ENCODE assay signal across 6 cellular contexts in the genomic region with DNA sequence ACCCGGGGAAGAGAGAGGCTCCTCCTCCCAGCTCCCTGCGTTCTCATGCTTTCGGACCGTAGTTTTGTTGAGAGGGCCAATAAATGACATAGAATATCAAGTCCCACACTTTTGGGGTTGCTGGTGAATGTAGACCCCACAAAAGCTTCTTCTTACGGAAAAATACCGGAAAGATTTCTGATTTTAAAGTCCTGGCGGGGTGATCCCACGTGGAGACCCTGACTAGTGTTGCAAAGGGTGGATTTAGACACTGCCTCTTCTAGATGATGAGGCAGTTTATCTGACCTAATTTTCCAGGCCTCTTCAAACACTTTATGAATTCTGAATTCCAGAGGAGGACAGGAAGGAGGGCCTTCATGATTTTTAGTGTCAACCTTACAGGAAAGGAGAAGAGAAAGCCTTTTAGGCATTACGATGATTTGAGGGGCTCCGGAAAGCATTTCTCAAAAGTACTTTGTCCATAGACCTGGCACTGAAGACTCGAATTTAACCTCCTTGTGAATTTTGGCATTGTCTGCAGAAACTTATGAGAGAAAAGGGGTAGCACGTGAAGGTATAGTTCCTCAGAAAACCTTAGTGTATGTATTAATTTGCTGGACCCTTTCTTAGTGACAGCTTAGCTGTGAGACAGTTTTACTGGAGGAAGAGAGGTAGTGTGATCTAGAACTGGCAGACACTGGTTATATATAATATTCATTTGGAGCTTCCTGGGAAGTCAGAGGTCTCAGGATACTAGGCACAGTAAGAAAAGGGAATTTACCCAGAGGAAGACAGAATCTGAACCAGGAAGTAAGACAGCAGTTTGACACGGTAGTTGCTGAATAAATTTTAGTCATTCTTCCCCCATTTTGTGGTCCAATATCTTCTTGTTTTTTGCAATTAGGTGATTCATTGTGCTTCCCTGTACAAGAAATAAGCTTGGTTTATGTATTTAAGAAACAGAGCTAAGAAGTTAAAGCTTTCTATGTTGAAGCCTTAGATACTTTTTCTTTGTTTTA. TPM values are rescaled to one million over a fixed set of nuclear protein-coding genes. Genes with fewer than 3 reads are reported as not detected.
DNase-seq lines count a peak whose midpoint lies in the region; FAIRE-seq and TF ChIP-seq lines count a peak whose summit lies in the region.

No MANE protein-coding gene starts in this region.

- no peak for TF ChIP-seq POLR2A in endothelial cell of umbilical vein (IDR thresholded peaks at IDR 0.05; ENCODE audit: low read depth, low read length)

- DNase-seq in SIG-M5 treated with dmso at 0.1 percent for 504 hours (lab: John Stamatoyannopoulos, UW; ENCODE audit: unreplicated experiment), result peak; percentile 56
- no peak for DNase-seq in SIG-M5 (lab: John Stamatoyannopoulos, UW)
- peak; percentile 37 for DNase-seq in NCI-H226
- DNase-seq in endothelial cell of umbilical vein (ENCODE audit: low read depth, low spot score), result peak; percentile 44
- DNase-seq in small intestine, result peak; percentile 40
- no peak for DNase-seq in activated CD8-positive, alpha-beta memory T cell treated with anti-CD3 and anti-CD28 coated beads, Interleukin-2, amount 50 U/mL, for 48 hours

- H3K79me2 ChIP-seq in endothelial cell of umbilical vein (ENCODE audit: control insufficient read depth, insufficient read depth, low read length), result peaks cover 22% of the 10 kb centered on the region

- H3K9me3 ChIP-seq in endothelial cell of umbilical vein (replicated peaks; ENCODE audit: control insufficient read depth, insufficient read depth, low read length), result no peaks in the 10 kb centered on the region
- no peaks in the 10 kb centered on the region for H3K9me3 ChIP-seq in small intestine (ENCODE audit: control insufficient read depth, low read depth)

- FAIRE-seq in endothelial cell of umbilical vein (lab: Jason Lieb, UNC), result peak; percentile 70
- no peak for FAIRE-seq in small intestine (lab: Jason Lieb, UNC)

- H3K4me1 ChIP-seq in endothelial cell of umbilical vein (ENCODE audit: control insufficient read depth, extremely low read depth, insufficient read depth, low read length) (peaks cover 13% of the 10 kb centered on the region), small intestine (ENCODE audit: control insufficient read depth in 2 of 2, insufficient read depth in 1 of 2, low read depth in 1 of 2, low read length in 1 of 2) (no peaks in the 10 kb centered on the region)

- POLR2A ChIA-PET in endothelial cell of umbilical vein (lab: Charles Lee), result interaction anchor here (0.6 to 2.6 kb wide), 4 partner anchors 8 to 106 kb away, joined by 3 to 8 read pairs (median 4); partner anchors contain the start of gene TAF13

- H3K27ac ChIP-seq in endothelial cell of umbilical vein (ENCODE audit: insufficient read depth, low read depth, low read length) (peak overlapping the region; percentile 63), small intestine (ENCODE audit: low read depth in 1 of 2, low read length in 1 of 2) (peak overlapping the region; percentile 89 to 98)

- dilution Hi-C loops in endothelial cell of umbilical vein (cut with MboI; ENCODE audit: extremely low pct_ligation_motif_present, low sequenced_read_pairs), result no loop called here

- TF ChIP-seq CTCF in endothelial cell of umbilical vein (IDR thresholded peaks at IDR 0.05; ENCODE audit: extremely low read depth in 1 of 2, insufficient read depth in 1 of 2, low read depth in 1 of 2, low read length in 2 of 2), result no peak

- WGBS in small intestine, 3 donors, result 1 to 2% (median 1%) methylated on average over 13 of the region's 13 CpGs

- BruUV-seq in endothelial cell of umbilical vein (replicated peaks; lab: Mats Ljungman, UMichigan), result TSS peak; percentile 60

- no peaks in the 10 kb centered on the region for H4K20me1 ChIP-seq in endothelial cell of umbilical vein (replicated peaks; ENCODE audit: control insufficient read depth, extremely low read depth, insufficient read depth, low read length)

- peak overlapping the region; percentile 91 for H3K9ac ChIP-seq in endothelial cell of umbilical vein (replicated peaks; ENCODE audit: extremely low read depth, insufficient read depth, low read length)

- H3K36me3 ChIP-seq in endothelial cell of umbilical vein (ENCODE audit: control insufficient read depth in 2 of 2, extremely low read depth in 1 of 2, insufficient read depth in 2 of 2, low read length in 2 of 2) (peaks cover 2 to 6% of the 10 kb centered on the region in 2 experiments), small intestine (ENCODE audit: control insufficient read depth in 2 of 2, insufficient read depth in 2 of 2, low read length in 2 of 2) (peaks cover 0 to 2% of the 10 kb centered on the region in 2 donors)

- H3K27me3 ChIP-seq in endothelial cell of umbilical vein (ENCODE audit: control insufficient read depth in 2 of 2, insufficient read depth in 2 of 2, low read length in 2 of 2) (no peaks in the 10 kb centered on the region), small intestine (ENCODE audit: control insufficient read depth in 2 of 2, insufficient read depth in 2 of 2, low read length in 2 of 2) (no peaks in the 10 kb centered on the region)

- CTCF ChIA-PET in endothelial cell of umbilical vein (lab: Charles Lee), result interaction anchor here (1.0 to 3.0 kb wide), 5 partner anchors 8 to 123 kb away, joined by 3 to 35 read pairs (median 3); partner anchors contain the start of genes ELAPOR1 and SARS1

- H2AFZ ChIP-seq in endothelial cell of umbilical vein (ENCODE audit: low read depth, low read length), result peak overlapping the region; percentile 83

- H3K4me2 ChIP-seq in endothelial cell of umbilical vein (ENCODE audit: insufficient read depth, low read length), result peak overlapping the region; percentile 81

- no peaks in the 10 kb centered on the region for H3K9me1 ChIP-seq in endothelial cell of umbilical vein (replicated peaks; ENCODE audit: control insufficient read depth, extremely low read depth, insufficient read depth, low read length)

- intact Hi-C loops in endothelial cell of umbilical vein (cut with micrococcal nuclease), result loop anchor here (10.0 kb wide), 1 partner anchor 943 kb away; the partner anchor contains the start of gene STRIP1

- H3K4me3 ChIP-seq in endothelial cell of umbilical vein (replicated peaks in 1 of 3; ENCODE audit: insufficient read depth in 1 of 3, low read depth in 1 of 3, low read length in 3 of 3), result peak overlapping the region; percentile 97 to 99 (median 97)
- peak overlapping the region; percentile 63 to 87 for H3K4me3 ChIP-seq in small intestine (ENCODE audit: low read depth in 1 of 2, low read length in 2 of 2)

TF ChIP-seq in endothelial cell of umbilical vein, 7 proteins besides CTCF, POLR2A, EP300 and RAD21 (continues in another document):
- TF ChIP-seq MAX (IDR thresholded peaks at IDR 0.05; ENCODE audit: insufficient read depth, insufficient read length), result no peak
- no peak for TF ChIP-seq MYC (IDR thresholded peaks at IDR 0.05; ENCODE audit: low read depth, low read length)
- no peak for TF ChIP-seq EZH2 (IDR thresholded peaks at IDR 0.05; ENCODE audit: borderline replicate concordance, low read depth, low read length, severe bottlenecking)
- TF ChIP-seq GATA2 (IDR thresholded peaks at IDR 0.05; ENCODE audit: insufficient read depth, insufficient read length, low read depth, low read length), result no peak

RNA-seq across cellular contexts. Expression of gene TMEM167B, which starts 0.9 kb away (rescaled TPM):
- 19.9 and 21.1 TPM in 2 replicates for total RNA-seq in endothelial cell of umbilical vein
- polyA plus RNA-seq in endothelial cell of umbilical vein (6.2 and 6.7 TPM in 2 replicates), small intestine (10 to 100 TPM; 11.4 to 18.1 (median 16.2) TPM)
- polyA plus RNA-seq in endothelial cell of umbilical vein (2011; cell fraction: cytosol; rRNA removed), result 12.4 and 12.6 TPM in 2 replicates
- polyA plus RNA-seq in endothelial cell of umbilical vein (2011; cell fraction: nucleus; rRNA removed), result 7.4 TPM in 2 replicates
- polyA plus RNA-seq in endothelial cell of umbilical vein (2012), result 24.1 and 25.6 TPM in 2 replicates
- polyA minus RNA-seq in endothelial cell of umbilical vein, result 9.5 and 11.3 TPM in 2 replicates
- polyA minus RNA-seq in endothelial cell of umbilical vein (2011; cell fraction: cytosol; rRNA and poly(A)+ RNA removed), result 6.6 TPM
- 6.6 and 7.4 TPM in 2 replicates for polyA minus RNA-seq in endothelial cell of umbilical vein (2011; cell fraction: nucleus; rRNA and poly(A)+ RNA removed)

RNA-seq across cellular contexts. Expression of gene TAF13, which starts 15.7 kb away (rescaled TPM):
- 42.3 and 54.9 TPM in 2 replicates for total RNA-seq in endothelial cell of umbilical vein
- polyA plus RNA-seq in endothelial cell of umbilical vein (9.6 and 14.8 TPM in 2 replicates), small intestine (10 to 100 TPM; 34.9 to 49.2 (median 40.5) TPM)
- 21.4 and 22.6 TPM in 2 replicates for polyA plus RNA-seq in endothelial cell of umbilical vein (2011; cell fraction: cytosol; rRNA removed)
- polyA plus RNA-seq in endothelial cell of umbilical vein (2011; cell fraction: nucleus; rRNA removed), result 7.2 and 14.3 TPM in 2 replicates
- polyA plus RNA-seq in endothelial cell of umbilical vein (2012), result 49.4 and 85.8 TPM in 2 replicates
- polyA minus RNA-seq in endothelial cell of umbilical vein, result 15.8 and 19.6 TPM in 2 replicates
- polyA minus RNA-seq in endothelial cell of umbilical vein (2011; cell fraction: cytosol; rRNA and poly(A)+ RNA removed), result 25.0 TPM
- 8.0 and 11.2 TPM in 2 replicates for polyA minus RNA-seq in endothelial cell of umbilical vein (2011; cell fraction: nucleus; rRNA and poly(A)+ RNA removed)

RNA-seq across cellular contexts. Expression of gene ELAPOR1, which starts 22.4 kb away (rescaled TPM):
- total RNA-seq in endothelial cell of umbilical vein, result 1.0 and 1.1 TPM in 2 replicates
- 0.92 and 1.1 TPM in 2 replicates for polyA plus RNA-seq in endothelial cell of umbilical vein
- polyA plus RNA-seq in endothelial cell of umbilical vein (2011; cell fraction: cytosol; rRNA removed), result 1.0 and 1.1 TPM in 2 replicates
- 1.3 TPM in 2 replicates for polyA plus RNA-seq in endothelial cell of umbilical vein (2011; cell fraction: nucleus; rRNA removed)
- polyA plus RNA-seq in endothelial cell of umbilical vein (2012), result 0.48 and 1.3 TPM in 2 replicates
- polyA minus RNA-seq in endothelial cell of umbilical vein, result 0.97 and 1.1 TPM in 2 replicates
- polyA minus RNA-seq in endothelial cell of umbilical vein (2011; cell fraction: cytosol; rRNA and poly(A)+ RNA removed), result 1.6 TPM
- 0.87 and 1.3 TPM in 2 replicates for polyA minus RNA-seq in endothelial cell of umbilical vein (2011; cell fraction: nucleus; rRNA and poly(A)+ RNA removed)
- 10 to 100 TPM in 1 of 3 donors, 1 to 10 TPM in 2; 3.8 to 75.3 (median 5.9) TPM for polyA plus RNA-seq in small intestine

RNA-seq across cellular contexts. Expression of gene WDR47, which starts 49.6 kb away (rescaled TPM):
- total RNA-seq in endothelial cell of umbilical vein, result 18.2 and 19.0 TPM in 2 replicates
- polyA plus RNA-seq in endothelial cell of umbilical vein, result 7.5 and 9.1 TPM in 2 replicates
- 8.8 and 9.4 TPM in 2 replicates for polyA plus RNA-seq in endothelial cell of umbilical vein (2011; cell fraction: cytosol; rRNA removed)
- polyA plus RNA-seq in endothelial cell of umbilical vein (2011; cell fraction: nucleus; rRNA removed), result 25.5 and 32.0 TPM in 2 replicates
- polyA plus RNA-seq in endothelial cell of umbilical vein (2012), result 15.0 and 15.4 TPM in 2 replicates
- 16.8 and 19.7 TPM in 2 replicates for polyA minus RNA-seq in endothelial cell of umbilical vein
- 9.1 TPM for polyA minus RNA-seq in endothelial cell of umbilical vein (2011; cell fraction: cytosol; rRNA and poly(A)+ RNA removed)
- polyA minus RNA-seq in endothelial cell of umbilical vein (2011; cell fraction: nucleus; rRNA and poly(A)+ RNA removed), result 17.6 and 19.8 TPM in 2 replicates
- 1 to 10 TPM; 2.7 to 4.5 (median 4.3) TPM for polyA plus RNA-seq in small intestine

Comparison
In these comparisons a context has a peak if more than half of its experiments do, and no peak if none do; other contexts are left out.
1. DNase-seq: peak in SIG-M5 treated with dmso at 0.1 percent for 504 hours (single experiment), NCI-H226 (single experiment), endothelial cell of umbilical vein (single experiment) and small intestine (single experiment); none in SIG-M5 (single experiment) and activated CD8-positive, alpha-beta memory T cell treated with anti-CD3 and anti-CD28 coated beads, Interleukin-2, amount 50 U/mL, for 48 hours (single experiment).